ENCODE assay signal across 9 cellular contexts in genomic region chr17:28807925-28808641, GRCh38. TPM values are rescaled to one million over a fixed set of nuclear protein-coding genes. Genes with fewer than 3 reads are reported as not detected.
A peak's percentile ranks its signal among the peaks of the same experiment; 100 is the strongest.
DNase-seq lines count a peak whose midpoint lies in the region; ATAC-seq and TF ChIP-seq lines count a peak whose summit lies in the region.
"Had no signal": no experiment of that assay in that cellular context is flagged by ENCODE, and none has a peak within 500 bp of the region (broad histone marks: within the 10 kb centered on the region; RNA-seq: fewer than 3 reads in every experiment).

No MANE protein-coding gene starts in this region.

- no peak overlapping the region for H3K27ac ChIP-seq in OCI-LY7 (ENCODE audit: low read depth, low read length, poor library complexity, severe bottlenecking)

- H3K9me2 ChIP-seq in OCI-LY7 (ENCODE audit: insufficient read depth, low read length) = no peaks in the 10 kb centered on the region

- no peak overlapping the region for H2AFZ ChIP-seq in OCI-LY7 (ENCODE audit: low read length)

- no peaks in the 10 kb centered on the region for H3K27me3 Mint-ChIP-seq in activated CD8-positive, alpha-beta T cell treated with anti-CD3 and anti-CD28 coated beads for 36 hours
- no peaks in the 10 kb centered on the region for H3K27me3 Mint-ChIP-seq in activated CD8-positive, alpha-beta T cell treated with anti-CD3 and anti-CD28 coated beads, Interleukin-2, amount 10 ng/mL, durations not matched to agents 7 days and 5 days (ENCODE audit: low read depth)
- H3K27me3 Mint-ChIP-seq in naive B cell = no peaks in the 10 kb centered on the region
- H3K27me3 Mint-ChIP-seq: central memory CD8-positive, alpha-beta T cell had no signal

- H3K4me3 ChIP-seq in OCI-LY7 (ENCODE audit: low read depth, low read length, poor library complexity, severe bottlenecking) = no peak overlapping the region

- H3K9me3 ChIP-seq in OCI-LY7 (ENCODE audit: low read length) = no peaks in the 10 kb centered on the region

- TF ChIP-seq CTCF in activated CD8-positive, alpha-beta T cell treated with anti-CD3 and anti-CD28 coated beads for 36 hours (IDR thresholded peaks at IDR 0.05) = no peak
- no peak for TF ChIP-seq CTCF in OCI-LY7 (conservative IDR thresholded peaks at IDR 0.05; ENCODE audit: low read length)

- no peak for ATAC-seq in activated CD8-positive, alpha-beta T cell treated with anti-CD3 and anti-CD28 coated beads for 36 hours
- ATAC-seq in activated CD8-positive, alpha-beta T cell treated with anti-CD3 and anti-CD28 coated beads, Interleukin-2, amount 10 ng/mL, durations not matched to agents 7 days and 5 days = no peak
- ATAC-seq in naive B cell (ENCODE audit: low read depth in 2 of 2) = no peak

- intact Hi-C loops in activated CD8-positive, alpha-beta T cell treated with anti-CD3 and anti-CD28 coated beads for 36 hours (cut with micrococcal nuclease) = loop anchor here (5.0 kb wide), 1 partner anchor 36 kb away; no protein-coding TSS in a partner anchor
- intact Hi-C loops in OCI-LY7 (cut with micrococcal nuclease; ENCODE audit: unreplicated experiment) = no loop called here

- H3K4me1 ChIP-seq in OCI-LY7 (ENCODE audit: insufficient read depth, low read length, poor library complexity, severe bottlenecking) = peaks cover 23% of the 10 kb centered on the region

- H3K9me3 Mint-ChIP-seq in activated CD8-positive, alpha-beta T cell treated with anti-CD3 and anti-CD28 coated beads for 36 hours = no peaks in the 10 kb centered on the region
- H3K9me3 Mint-ChIP-seq in activated CD8-positive, alpha-beta T cell treated with anti-CD3 and anti-CD28 coated beads, Interleukin-2, amount 10 ng/mL, durations not matched to agents 7 days and 5 days (ENCODE audit: insufficient read depth) = no peaks in the 10 kb centered on the region
- no peaks in the 10 kb centered on the region for H3K9me3 Mint-ChIP-seq in naive B cell
- H3K9me3 Mint-ChIP-seq: central memory CD8-positive, alpha-beta T cell had no signal

- H3K4me3 Mint-ChIP-seq in activated CD8-positive, alpha-beta T cell treated with anti-CD3 and anti-CD28 coated beads for 36 hours = no peak overlapping the region
- H3K4me3 Mint-ChIP-seq in activated CD8-positive, alpha-beta T cell treated with anti-CD3 and anti-CD28 coated beads, Interleukin-2, amount 10 ng/mL, durations not matched to agents 7 days and 5 days = no peak overlapping the region
- H3K4me3 Mint-ChIP-seq in naive B cell = peak overlapping the region in 1 of 8 donors; percentile 26
- H3K4me3 Mint-ChIP-seq: central memory CD8-positive, alpha-beta T cell had no signal

- peaks cover 20% of the 10 kb centered on the region; the same call in 1 of the 2 replicates for H3K79me2 ChIP-seq in OCI-LY7 (ENCODE audit: insufficient read depth, low read depth, low read length)

- POLR2A ChIA-PET in activated CD8-positive, alpha-beta T cell treated with anti-CD3 and anti-CD28 coated beads for 36 hours (lab: Charles Lee) = interaction anchor here (0.8 to 1.0 kb wide), 3 partner anchors 16 to 95 kb away, joined by 3 to 4 read pairs (median 3); partner anchors contain the start of gene DHRS13
- POLR2A ChIA-PET in activated CD8-positive, alpha-beta T cell treated with anti-CD3 and anti-CD28 coated beads, Interleukin-2, amount 10 ng/mL, durations not matched to agents 7 days and 5 days (lab: Charles Lee) = no interaction called here
- POLR2A ChIA-PET in OCI-LY7 (lab: Charles Lee) = interaction anchor here (0.6 kb wide), 3 partner anchors 17 to 116 kb away, joined by 3 to 4 read pairs (median 3); no protein-coding TSS in a partner anchor

- BruUV-seq in OCI-LY7 (replicated peaks; lab: Mats Ljungman, UMichigan) = TSS peak; percentile 8

- peaks cover 1% of the 10 kb centered on the region; the same call in 1 of the 2 replicates for H4K20me1 ChIP-seq in OCI-LY7 (ENCODE audit: insufficient read depth, low read length)

- H3K4me2 ChIP-seq in OCI-LY7 (ENCODE audit: low read length) = peak overlapping the region; percentile 19; the same call in 1 of the 2 replicates

- no peak for DNase-seq in activated CD8-positive, alpha-beta T cell treated with anti-CD3 and anti-CD28 coated beads for 36 hours
- DNase-seq in activated CD8-positive, alpha-beta T cell treated with anti-CD3 and anti-CD28 coated beads, Interleukin-2, amount 10 ng/mL, durations not matched to agents 7 days and 5 days = no peak
- no peak for DNase-seq in OCI-LY7 (ENCODE audit: low spot score)
- peak; percentile 29 for DNase-seq in ecto neural progenitor cell (ENCODE audit: low spot score)
- DNase-seq in naive B cell = no peak
- DNase-seq in NK-92 (lab: John Stamatoyannopoulos, UW; ENCODE audit: unreplicated experiment) = no peak
- no peak for DNase-seq in activated CD8-positive, alpha-beta memory T cell treated with anti-CD3 and anti-CD28 coated beads, Interleukin-2, amount 50 U/mL, for 4 hours
- no peak for DNase-seq in mucosa of gallbladder (ENCODE audit: low spot score)

- peaks cover 40% of the 10 kb centered on the region for H3K4me1 Mint-ChIP-seq in activated CD8-positive, alpha-beta T cell treated with anti-CD3 and anti-CD28 coated beads for 36 hours (ENCODE audit: low read depth)
- peaks cover 26% of the 10 kb centered on the region for H3K4me1 Mint-ChIP-seq in activated CD8-positive, alpha-beta T cell treated with anti-CD3 and anti-CD28 coated beads, Interleukin-2, amount 10 ng/mL, durations not matched to agents 7 days and 5 days (ENCODE audit: low read depth)
- H3K4me1 Mint-ChIP-seq in naive B cell = peaks cover 15 to 32% (median 24%) of the 10 kb centered on the region in 3 donors

- peaks cover 8% of the 10 kb centered on the region for H3K36me3 Mint-ChIP-seq in activated CD8-positive, alpha-beta T cell treated with anti-CD3 and anti-CD28 coated beads for 36 hours (ENCODE audit: low read depth)
- peaks cover 24% of the 10 kb centered on the region for H3K36me3 Mint-ChIP-seq in activated CD8-positive, alpha-beta T cell treated with anti-CD3 and anti-CD28 coated beads, Interleukin-2, amount 10 ng/mL, durations not matched to agents 7 days and 5 days (ENCODE audit: low read depth)
- peaks cover 0 to 4% of the 10 kb centered on the region in 2 donors for H3K36me3 Mint-ChIP-seq in naive B cell

- CTCF ChIA-PET in activated CD8-positive, alpha-beta T cell treated with anti-CD3 and anti-CD28 coated beads for 36 hours (lab: Charles Lee) = interaction anchor here (1.0 to 7.5 kb wide), 7 partner anchors 34 to 109 kb away, joined by 3 to 59 read pairs (median 4); no protein-coding TSS in a partner anchor
- CTCF ChIA-PET in activated CD8-positive, alpha-beta T cell treated with anti-CD3 and anti-CD28 coated beads, Interleukin-2, amount 10 ng/mL, durations not matched to agents 7 days and 5 days (lab: Charles Lee) = interaction anchor here (1.0 to 3.8 kb wide), 7 partner anchors 11 to 95 kb away, joined by 3 to 21 read pairs (median 5); partner anchors contain the start of gene DHRS13
- CTCF ChIA-PET in OCI-LY7 (lab: Charles Lee; ENCODE audit: unreplicated experiment) = no interaction called here

- peaks cover 25% of the 10 kb centered on the region for H3K36me3 ChIP-seq in OCI-LY7 (ENCODE audit: insufficient read depth, low read length)

- peak overlapping the region; percentile 55 for H3K27ac Mint-ChIP-seq in activated CD8-positive, alpha-beta T cell treated with anti-CD3 and anti-CD28 coated beads for 36 hours
- H3K27ac Mint-ChIP-seq in activated CD8-positive, alpha-beta T cell treated with anti-CD3 and anti-CD28 coated beads, Interleukin-2, amount 10 ng/mL, durations not matched to agents 7 days and 5 days = no peak overlapping the region
- peak overlapping the region in 5 of 6 donors; percentile 8 to 87 (median 59) for H3K27ac Mint-ChIP-seq in naive B cell

RNA-seq across cellular contexts. Expression of gene FAM222B, which starts 34.5 kb away (rescaled TPM):
- total RNA-seq in activated CD8-positive, alpha-beta T cell treated with anti-CD3 and anti-CD28 coated beads for 36 hours = 10 to 100 TPM; 14.7 to 15.2 TPM
- 10 to 100 TPM; 15.4 to 17.1 TPM for total RNA-seq in activated CD8-positive, alpha-beta T cell treated with anti-CD3 and anti-CD28 coated beads, Interleukin-2, amount 10 ng/mL, durations not matched to agents 7 days and 5 days
- total RNA-seq in OCI-LY7 (2014; rRNA removed; shearing (Covaris generic)) = 4.0 and 4.6 TPM in 2 replicates
- 15.2 and 19.7 TPM in 2 replicates for total RNA-seq in OCI-LY7 (2022)
- polyA plus RNA-seq in naive B cell (ENCODE audit: low read depth in 6 of 6) = 10 to 100 TPM in 2 of 6 donors, 1 to 10 TPM in 4; 6.6 to 19.4 (median 8.2) TPM
- 45.3 TPM for total RNA-seq in mucosa of gallbladder

RNA-seq across cellular contexts. Expression of gene ERAL1, which starts 46.7 kb away (rescaled TPM):
- total RNA-seq in activated CD8-positive, alpha-beta T cell treated with anti-CD3 and anti-CD28 coated beads for 36 hours = 10 to 100 TPM; 58.2 to 60.0 TPM
- 10 to 100 TPM; 46.3 to 50.7 TPM for total RNA-seq in activated CD8-positive, alpha-beta T cell treated with anti-CD3 and anti-CD28 coated beads, Interleukin-2, amount 10 ng/mL, durations not matched to agents 7 days and 5 days
- total RNA-seq in OCI-LY7 (2014; rRNA removed; shearing (Covaris generic)) = 25.0 and 30.8 TPM in 2 replicates
- total RNA-seq in OCI-LY7 (2022) = 58.0 and 62.1 TPM in 2 replicates
- 10 to 100 TPM; 37.0 to 50.3 (median 46.2) TPM for polyA plus RNA-seq in naive B cell (ENCODE audit: low read depth in 6 of 6)
- 33.6 TPM for total RNA-seq in mucosa of gallbladder
